9 cellular contexts compared by ENCODE assay signal in genomic region chr12:113154351-113154973, GRCh38.
DNase-seq lines count a peak whose midpoint lies in the region; ATAC-seq and TF ChIP-seq lines count a peak whose summit lies in the region.
"Had no signal": no experiment of that assay in that cellular context is flagged by ENCODE, and none has a peak within 500 bp of the region (broad histone marks: within the 10 kb centered on the region; RNA-seq: fewer than 3 reads in every experiment).

No MANE protein-coding gene starts in this region.

- H3K9me3 ChIP-seq in OCI-LY1 (ENCODE audit: low read length) (no peaks in the 10 kb centered on the region), parathyroid adenoma (ENCODE audit: control insufficient read depth, low read length) (no peaks in the 10 kb centered on the region)

- ATAC-seq in HG02610 (IDR thresholded peaks at IDR 0.05; ENCODE audit: unreplicated experiment) (no peak), HG02870 (IDR thresholded peaks at IDR 0.05; ENCODE audit: unreplicated experiment) (no peak)

- peak overlapping the region; percentile 92 for H3K27ac ChIP-seq in OCI-LY1 (ENCODE audit: low read depth, low read length, poor library complexity, severe bottlenecking)
- H3K27ac ChIP-seq in parathyroid adenoma, result no peak overlapping the region

- peak overlapping the region; percentile 99 for H3K9ac ChIP-seq in OCI-LY1 (ENCODE audit: low read length)
- H3K9ac ChIP-seq in parathyroid adenoma, result no peak overlapping the region

- H2AFZ ChIP-seq in OCI-LY1 (ENCODE audit: low read length) (no peak overlapping the region), parathyroid adenoma (peak overlapping the region; percentile 39)

- H3K79me2 ChIP-seq in OCI-LY1 (ENCODE audit: insufficient read depth, low read length) (peaks cover 7% of the 10 kb centered on the region), parathyroid adenoma (no peaks in the 10 kb centered on the region)

- H3K9me2 ChIP-seq in OCI-LY1 (ENCODE audit: low read depth, low read length), result no peaks in the 10 kb centered on the region

- H3K4me1 ChIP-seq in OCI-LY1 (ENCODE audit: insufficient read depth, low read length, severe bottlenecking), result peaks cover 84% of the 10 kb centered on the region
- peaks cover 5% of the 10 kb centered on the region for H3K4me1 ChIP-seq in parathyroid adenoma

- peak overlapping the region; percentile 88 for H3K4me3 ChIP-seq in OCI-LY1 (ENCODE audit: low read depth, low read length, poor library complexity, severe bottlenecking)
- peak overlapping the region; percentile 19 for H3K4me3 ChIP-seq in epithelial cell of esophagus (ENCODE audit: low read length)
- no peak overlapping the region for H3K4me3 ChIP-seq in parathyroid adenoma (ENCODE audit: low read depth, low read length)

- H3K4me2 ChIP-seq in OCI-LY1 (ENCODE audit: low read length), result peak overlapping the region; percentile 79
- H3K4me2 ChIP-seq in parathyroid adenoma (ENCODE audit: low read length), result peak overlapping the region; percentile 11

- peaks cover 33% of the 10 kb centered on the region; the same call in 1 of the 2 replicates for H3K36me3 ChIP-seq in OCI-LY1 (ENCODE audit: insufficient read depth, low read length)
- H3K36me3 ChIP-seq in parathyroid adenoma (ENCODE audit: control insufficient read depth, insufficient read depth, low read length), result no peaks in the 10 kb centered on the region

- no peaks in the 10 kb centered on the region for H4K20me1 ChIP-seq in OCI-LY1 (ENCODE audit: insufficient read depth, low read length)

- DNase-seq in DMS79 treated with DMSO at 0.1 percent for 48 hours (lab: John Stamatoyannopoulos, UW) (peak; percentile 21), DMS79 (lab: John Stamatoyannopoulos, UW) (no peak), epithelial cell of esophagus (ENCODE audit: low read depth) (peak; percentile 38), activated gamma-delta T cell (lab: John Stamatoyannopoulos, UW) (no peak)
- DNase-seq: 8988T had no signal

- TF ChIP-seq CTCF in OCI-LY1 (IDR thresholded peaks at IDR 0.05; ENCODE audit: low read length) (peak; percentile 9; the same call in 1 of the 2 replicates), epithelial cell of esophagus (IDR thresholded peaks at IDR 0.05; ENCODE audit: insufficient read depth, low read depth, low read length, missing control alignments) (no peak), parathyroid adenoma (IDR thresholded peaks at IDR 0.05) (no peak)

- H3F3A ChIP-seq in OCI-LY1 (ENCODE audit: insufficient read depth, low read length), result peaks cover 9% of the 10 kb centered on the region

- H3K27me3 ChIP-seq in OCI-LY1 (ENCODE audit: insufficient read depth, low read length), result no peaks in the 10 kb centered on the region
- H3K27me3 ChIP-seq in parathyroid adenoma (ENCODE audit: control insufficient read depth, insufficient read depth, low read length), result no peaks in the 10 kb centered on the region

Comparison
In these comparisons a context has a peak if more than half of its experiments do, and no peak if none do; other contexts are left out.
1. DNase-seq: peak in DMS79 treated with DMSO at 0.1 percent for 48 hours (single experiment) and epithelial cell of esophagus (single experiment); none in DMS79 (single experiment) and activated gamma-delta T cell (single experiment).